Comparison of ENCODE assay signal across 8 cellular contexts in the genomic region with DNA sequence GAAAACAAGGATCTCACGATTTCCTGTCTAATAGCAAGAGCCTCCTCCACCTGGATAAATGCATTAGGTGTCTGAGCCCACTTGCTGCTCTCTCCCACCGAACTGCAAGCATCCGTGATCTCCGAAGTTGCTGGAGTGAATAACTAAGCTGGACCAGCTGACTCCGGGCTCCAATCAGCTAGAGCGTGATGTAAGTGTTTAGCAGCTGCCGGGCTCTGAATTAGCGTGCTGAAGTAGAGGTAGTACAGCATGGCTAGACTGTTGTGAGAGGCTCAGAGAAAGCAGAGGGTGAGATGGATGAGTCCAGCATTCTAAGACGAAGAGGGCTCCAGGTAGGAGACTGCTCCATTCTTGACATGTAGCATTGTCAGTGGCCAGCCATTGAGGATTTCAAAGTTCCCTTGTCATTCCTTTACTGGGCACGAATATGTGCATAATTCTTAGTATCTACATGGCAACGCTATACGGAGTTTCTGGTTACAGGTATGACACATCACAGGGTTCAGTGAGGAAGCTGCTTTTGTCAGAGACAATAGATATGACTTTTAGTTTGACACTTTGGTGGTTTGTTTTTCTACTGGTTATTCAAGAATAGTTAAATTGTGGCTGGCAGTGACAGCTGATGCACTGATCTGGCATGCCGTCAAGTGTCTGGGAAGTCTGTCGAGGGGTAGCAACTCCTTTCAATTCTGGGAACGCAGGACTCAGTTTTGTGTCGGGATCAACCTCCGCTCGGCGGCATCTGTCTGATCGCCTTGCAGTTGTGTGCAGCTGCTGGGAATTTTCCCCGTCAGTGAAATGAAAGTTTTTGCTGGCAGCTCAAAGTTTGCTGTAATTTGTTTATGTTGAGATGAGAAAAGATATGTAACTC.
DNase-seq lines count a peak whose midpoint lies in the region; ATAC-seq and TF ChIP-seq lines count a peak whose summit lies in the region.

No MANE protein-coding gene starts in this region.

- no CpG with 5 or more reads among the region's 21 CpGs for WGBS in neuronal stem cell (ENCODE audit: extremely low coverage in 2 of 2, insufficient read length in 2 of 2, insufficient replicate concordance in 1 of 2), 2 donors
- 1 to 2% methylated on average over 21 of the region's 21 CpGs for WGBS in tibial nerve, 2 donors

- peak overlapping the region; percentile 62 for H2AFZ ChIP-seq in neuronal stem cell (ENCODE audit: low read length)

- peak overlapping the region; percentile 81 for H3K27ac Mint-ChIP-seq in activated naive CD8-positive, alpha-beta T cell treated with anti-CD3 and anti-CD28 coated beads for 36 hours
- H3K27ac Mint-ChIP-seq in glutamatergic neuron (ENCODE audit: unreplicated experiment) = peak overlapping the region; percentile 6

- H4K91ac ChIP-seq in neuronal stem cell (ENCODE audit: low read depth, low read length, poor library complexity) = no peak overlapping the region

- CTCF ChIA-PET in Panc1 (lab: Charles Lee) = interaction anchor here (0.5 kb wide), 1 partner anchor 19 kb away, joined by 7 read pairs; no protein-coding TSS in a partner anchor

- in situ Hi-C loops in Panc1 (cut with HindIII; ENCODE audit: low pct_unique_long_range_greater_than_20kb, low sequenced_read_pairs) = no loop called here

- ATAC-seq in HG03135 (IDR thresholded peaks at IDR 0.05; ENCODE audit: unreplicated experiment) (peak; percentile 72), Panc1 (peak; percentile 89), HG02870 (IDR thresholded peaks at IDR 0.05; ENCODE audit: unreplicated experiment) (no peak)

- peak in 1 of 2 donors; percentile 10 for TF ChIP-seq POLR2A in tibial nerve (IDR thresholded peaks at IDR 0.05)

- H2BK120ac ChIP-seq in neuronal stem cell (ENCODE audit: low read depth, low read length) = no peak overlapping the region

- peaks cover 50% of the 10 kb centered on the region for H3K27me3 Mint-ChIP-seq in activated naive CD8-positive, alpha-beta T cell treated with anti-CD3 and anti-CD28 coated beads for 36 hours
- H3K27me3 Mint-ChIP-seq in glutamatergic neuron (ENCODE audit: unreplicated experiment) = peaks cover 5% of the 10 kb centered on the region

- BruUV-seq in Panc1 (replicated peaks; lab: Mats Ljungman, UMichigan) = no TSS peak

- TF ChIP-seq CTCF in GM10266 (IDR thresholded peaks at IDR 0.05; ENCODE audit: control insufficient read depth, insufficient read depth, low read depth, missing control alignments) (no peak), Panc1 (IDR thresholded peaks at IDR 0.05) (no peak), glutamatergic neuron (IDR thresholded peaks at IDR 0.05; ENCODE audit: partially characterized antibody, unreplicated experiment) (no peak), tibial nerve (IDR thresholded peaks at IDR 0.05) (no peak)

- peaks cover 22% of the 10 kb centered on the region for H3K4me1 Mint-ChIP-seq in activated naive CD8-positive, alpha-beta T cell treated with anti-CD3 and anti-CD28 coated beads for 36 hours
- peaks cover 15% of the 10 kb centered on the region for H3K4me1 Mint-ChIP-seq in glutamatergic neuron (ENCODE audit: low read depth, unreplicated experiment)

- H4K8ac ChIP-seq in neuronal stem cell (ENCODE audit: low read depth, low read length) = no peak overlapping the region

- no peaks in the 10 kb centered on the region for H3K9me3 ChIP-seq in Panc1 (ENCODE audit: control insufficient read depth, insufficient read depth, low read depth, low read length)
- no peaks in the 10 kb centered on the region for H3K9me3 ChIP-seq in neuronal stem cell (replicated peaks in 1 of 2; ENCODE audit: control insufficient read depth in 2 of 2, insufficient read depth in 1 of 2, low read depth in 1 of 2, low read length in 2 of 2)
- H3K9me3 ChIP-seq in tibial nerve = no peaks in the 10 kb centered on the region

- H3K4me2 ChIP-seq in neuronal stem cell (ENCODE audit: insufficient read depth, low read length, poor library complexity, severe bottlenecking) = peak overlapping the region; percentile 72

- peak; percentile 10 for DNase-seq in GM10266 (ENCODE audit: extremely low spot score)
- no peak for DNase-seq in Panc1 (ENCODE audit: low read depth, low spot score)
- peak; percentile 57 for DNase-seq in activated naive CD8-positive, alpha-beta T cell treated with anti-CD3 and anti-CD28 coated beads for 36 hours
- DNase-seq in glutamatergic neuron = peak; percentile 60
- DNase-seq in neuronal stem cell (ENCODE audit: low spot score) = peak; percentile 56
- DNase-seq in tibial nerve (ENCODE audit: low spot score in 2 of 2) = peak; percentile 23 to 47

- H3K27ac ChIP-seq in Panc1 (ENCODE audit: low read length) (no peak overlapping the region), neuronal stem cell (replicated peaks; ENCODE audit: low read length) (no peak overlapping the region), tibial nerve (no peak overlapping the region)

- no peak overlapping the region for H2BK15ac ChIP-seq in neuronal stem cell (ENCODE audit: low read length)

- H3K79me1 ChIP-seq in neuronal stem cell (ENCODE audit: low read depth, low read length) = no peaks in the 10 kb centered on the region

- peak overlapping the region; percentile 84 for H3K4me3 Mint-ChIP-seq in activated naive CD8-positive, alpha-beta T cell treated with anti-CD3 and anti-CD28 coated beads for 36 hours
- H3K4me3 Mint-ChIP-seq in glutamatergic neuron (ENCODE audit: unreplicated experiment) = peak overlapping the region; percentile 76

- intact Hi-C loops in Panc1 (cut with micrococcal nuclease; ENCODE audit: unreplicated experiment) = no loop called here

- H3K4me1 ChIP-seq in Panc1 (ENCODE audit: control insufficient read depth, insufficient read depth, low read length) = peaks cover 6% of the 10 kb centered on the region; the same call in 1 of the 2 replicates
- H3K4me1 ChIP-seq in neuronal stem cell (ENCODE audit: control insufficient read depth in 2 of 2, insufficient read depth in 1 of 2, low read depth in 1 of 2, low read length in 2 of 2) = peaks cover 4 to 14% of the 10 kb centered on the region in 2 donors
- peaks cover 0 to 8% (median 2%) of the 10 kb centered on the region in 4 donors for H3K4me1 ChIP-seq in tibial nerve

- H2AK5ac ChIP-seq in neuronal stem cell (ENCODE audit: low read depth, low read length) = no peak overlapping the region

- no peak overlapping the region for H2BK12ac ChIP-seq in neuronal stem cell (ENCODE audit: low read length)

- no peak overlapping the region for H3K23ac ChIP-seq in neuronal stem cell (ENCODE audit: low read depth, low read length, poor library complexity)

- H3K18ac ChIP-seq in neuronal stem cell (ENCODE audit: low read length) = no peak overlapping the region

- H3K4me3 ChIP-seq in Panc1 (ENCODE audit: low read depth in 2 of 2, low read length in 2 of 2) = peak overlapping the region; percentile 15 to 63
- H3K4me3 ChIP-seq in neuronal stem cell (ENCODE audit: low read length in 2 of 2) = peak overlapping the region; percentile 18 to 66
- peak overlapping the region; percentile 21 to 44 (median 38) for H3K4me3 ChIP-seq in tibial nerve

- no peak overlapping the region for H2BK5ac ChIP-seq in neuronal stem cell (ENCODE audit: low read length)

- no peak for TF ChIP-seq EP300 in tibial nerve (IDR thresholded peaks at IDR 0.05)

- no peak overlapping the region for H3K9ac ChIP-seq in neuronal stem cell (ENCODE audit: low read depth, low read length, poor library complexity)

- no peak overlapping the region for H3K4ac ChIP-seq in neuronal stem cell (ENCODE audit: low read length)

- H3K9me3 Mint-ChIP-seq in activated naive CD8-positive, alpha-beta T cell treated with anti-CD3 and anti-CD28 coated beads for 36 hours = no peaks in the 10 kb centered on the region
- H3K9me3 Mint-ChIP-seq in glutamatergic neuron (ENCODE audit: unreplicated experiment) = peaks cover 2% of the 10 kb centered on the region

- peaks cover 12% of the 10 kb centered on the region for H3K27me3 ChIP-seq in Panc1 (ENCODE audit: control insufficient read depth, insufficient read depth, low read length)
- no peaks in the 10 kb centered on the region for H3K27me3 ChIP-seq in neuronal stem cell (ENCODE audit: control insufficient read depth in 3 of 3, insufficient read depth in 3 of 3, low read depth in 1 of 3, low read length in 3 of 3)
- peaks cover 0 to 6% of the 10 kb centered on the region in 2 donors for H3K27me3 ChIP-seq in tibial nerve

- H3K36me3 Mint-ChIP-seq in activated naive CD8-positive, alpha-beta T cell treated with anti-CD3 and anti-CD28 coated beads for 36 hours = no peaks in the 10 kb centered on the region
- no peaks in the 10 kb centered on the region for H3K36me3 Mint-ChIP-seq in glutamatergic neuron (ENCODE audit: unreplicated experiment)

- POLR2A ChIA-PET in Panc1 (lab: Charles Lee) = no interaction called here

- no peaks in the 10 kb centered on the region for H3K36me3 ChIP-seq in Panc1 (ENCODE audit: control insufficient read depth, insufficient read depth, low read length)
- H3K36me3 ChIP-seq in neuronal stem cell (replicated peaks in 1 of 2; ENCODE audit: control insufficient read depth in 2 of 2, insufficient read depth in 2 of 2, low read length in 2 of 2) = no peaks in the 10 kb centered on the region
- H3K36me3 ChIP-seq in tibial nerve = no peaks in the 10 kb centered on the region

- H3K14ac ChIP-seq in neuronal stem cell (ENCODE audit: low read length) = no peak overlapping the region
